ENCODE assay signal across 26 cellular contexts in genomic region chr11:100676901-100677300, GRCh38. TPM values are rescaled to one million over a fixed set of nuclear protein-coding genes. Genes with fewer than 3 reads are reported as not detected.
DNase-seq lines count a peak whose midpoint lies in the region; ATAC-seq and TF ChIP-seq lines count a peak whose summit lies in the region.
"Had no signal": no experiment of that assay in that cellular context is flagged by ENCODE, and none has a peak within 500 bp of the region (broad histone marks: within the 10 kb centered on the region; RNA-seq: fewer than 3 reads in every experiment).

No MANE protein-coding gene starts in this region.

- peak overlapping the region; percentile 62 for H2AK5ac ChIP-seq in H9 (ENCODE audit: insufficient read length, low read length)

- no peaks in the 10 kb centered on the region for H3K79me1 ChIP-seq in H9 (ENCODE audit: insufficient read depth, low read depth, low read length, poor library complexity, severe bottlenecking)

- no peak overlapping the region for H2BK5ac ChIP-seq in H9 (ENCODE audit: insufficient read length, low read length)

- H3K4me3 Mint-ChIP-seq in H9 (no peak overlapping the region), nephron progenitor cell (no peak overlapping the region)

- peak overlapping the region; percentile 42 for H3K18ac ChIP-seq in H9 (ENCODE audit: insufficient read length, low read depth, low read length)

- no peak overlapping the region for H4K8ac ChIP-seq in H9 (replicated peaks; ENCODE audit: insufficient read length, low read depth, low read length)

- no peak overlapping the region for H2BK120ac ChIP-seq in H9 (ENCODE audit: low read depth, low read length, poor library complexity, severe bottlenecking)

- peaks cover 29 to 31% of the 10 kb centered on the region in 2 experiments for H3K4me1 Mint-ChIP-seq in H9
- H3K4me1 Mint-ChIP-seq in nephron progenitor cell: peaks cover 10% of the 10 kb centered on the region

- no peaks in the 10 kb centered on the region for H3K23me2 ChIP-seq in H9 (ENCODE audit: insufficient read length, low read depth, low read length, poor library complexity, severe bottlenecking)

- H3K27ac ChIP-seq in H9 (ENCODE audit: insufficient read length, low read depth, low read length): peak overlapping the region; percentile 91
- H3K27ac ChIP-seq: dorsolateral prefrontal cortex, testis, vagina, VCaP had no signal

- H3K36me3 Mint-ChIP-seq in H9 (ENCODE audit: insufficient read depth in 1 of 3, low read depth in 3 of 3) (no peaks in the 10 kb centered on the region; a peak in 1 of 7 replicates), nephron progenitor cell (ENCODE audit: low read depth) (no peaks in the 10 kb centered on the region)

- H3K23ac ChIP-seq in H9 (ENCODE audit: insufficient read length, low read depth, low read length): no peak overlapping the region

- no peak overlapping the region for H3T11ph ChIP-seq in H9 (ENCODE audit: low read length)

- no peaks in the 10 kb centered on the region for H4K20me1 ChIP-seq in H9 (ENCODE audit: control insufficient read depth, insufficient read depth, insufficient read length)

- no peak overlapping the region for H4K91ac ChIP-seq in H9 (ENCODE audit: insufficient read length, low read depth, low read length)

- no CpG with 5 or more reads among the region's 4 CpGs for WGBS in H9 (ENCODE audit: extremely low coverage, insufficient read length, low lambda C conversion rate)

- H3K79me2 ChIP-seq in H9 (ENCODE audit: insufficient read depth, low read length): no peaks in the 10 kb centered on the region; the same call in 1 of the 2 replicates

- peak overlapping the region; percentile 52 for H2AFZ ChIP-seq in H9 (ENCODE audit: low read length)

- no peak overlapping the region for H3K56ac ChIP-seq in H9 (ENCODE audit: insufficient read length, low read depth, low read length)

- H3K9me3 Mint-ChIP-seq in H9 (no peaks in the 10 kb centered on the region), nephron progenitor cell (no peaks in the 10 kb centered on the region)

- peak overlapping the region; percentile 14 for H3K4me2 ChIP-seq in H9 (ENCODE audit: insufficient read depth, insufficient read length, low read length)

- no peak overlapping the region; the same call in 1 of the 2 replicates for H3K4ac ChIP-seq in H9 (ENCODE audit: low read depth, low read length)

- H3K27me3 ChIP-seq in H9 (ENCODE audit: insufficient read depth, low read length): no peaks in the 10 kb centered on the region
- H3K27me3 ChIP-seq: dorsolateral prefrontal cortex, testis, vagina had no signal

- DNase-seq in H9 (peak; percentile 86), NCI-H69 (lab: John Stamatoyannopoulos, UW) (peak; percentile 8), epithelial cell of esophagus (ENCODE audit: low read depth) (peak; percentile 50), kidney tubule cell (ENCODE audit: low spot score) (peak; percentile 50), nephron progenitor cell (no peak), retina (no peak)
- DNase-seq: activated CD4-positive, alpha-beta T cell treated with anti-CD3 and anti-CD28 coated beads for 48 hours; activated CD8-positive, alpha-beta memory T cell treated with anti-CD3 and anti-CD28 coated beads for 24 hours; activated effector memory CD4-positive, alpha-beta T cell treated with anti-CD3 and anti-CD28 coated beads, Interleukin-2, amount 50 U/mL, for 16 hours; C1 segment of cervical spinal cord; Calu3; cerebellar nuclear complex; dorsolateral prefrontal cortex; Kasumi-1; NCI-H1048; NCI-H187; NCI-H2171 treated with DMSO at 0.1 percent for 48 hours; NCI-H526; Right ventricle myocardium superior; stimulated activated naive CD8-positive, alpha-beta T cell treated with anti-CD3 and anti-CD28 coated beads, Interleukin-15, Interleukin-2, amounts not matched to agents 100 U/mL and 50 U/mL, for 24 hours; testis had no signal

- no peak overlapping the region for H2BK12ac ChIP-seq in H9 (ENCODE audit: insufficient read length, low read depth, low read length)

- no peak overlapping the region for H3K4me3 ChIP-seq in epithelial cell of esophagus (ENCODE audit: low read length)
- H3K4me3 ChIP-seq: dorsolateral prefrontal cortex, testis, vagina had no signal

- H3K9me3 ChIP-seq in H9 (ENCODE audit: control insufficient read depth, low read depth, low read length): no peaks in the 10 kb centered on the region
- H3K9me3 ChIP-seq: testis, vagina had no signal

- peaks cover 3% of the 10 kb centered on the region for H3K4me1 ChIP-seq in H9 (ENCODE audit: insufficient read depth, low read length)
- H3K4me1 ChIP-seq: testis had no signal

- no peak overlapping the region for H3K14ac ChIP-seq in H9 (ENCODE audit: insufficient read depth, low read length)

- H3K27ac Mint-ChIP-seq in H9 (peak overlapping the region; percentile 15 to 97 (median 92)), nephron progenitor cell (no peak overlapping the region)

- no peak overlapping the region for H2BK20ac ChIP-seq in H9 (ENCODE audit: low read depth, low read length, poor library complexity, severe bottlenecking)

- no peak overlapping the region for H4K5ac ChIP-seq in H9 (ENCODE audit: insufficient read length, low read depth, low read length)

- TF ChIP-seq CTCF in H9 (conservative IDR thresholded peaks at IDR 0.05) (no peak), epithelial cell of esophagus (IDR thresholded peaks at IDR 0.05; ENCODE audit: insufficient read depth, low read depth, low read length, missing control alignments) (no peak), nephron progenitor cell (IDR thresholded peaks at IDR 0.05) (no peak)

- no peak for ATAC-seq in HG02938 (IDR thresholded peaks at IDR 0.05; ENCODE audit: unreplicated experiment)
- ATAC-seq in HG02678 (IDR thresholded peaks at IDR 0.05; ENCODE audit: unreplicated experiment): no peak
- ATAC-seq: left lobe of liver; stimulated activated naive CD8-positive, alpha-beta T cell treated with anti-CD3 and anti-CD28 coated beads, Interleukin-15, Interleukin-2, amounts not matched to agents 100 U/mL and 50 U/mL, for 24 hours had no signal

- H3K9ac ChIP-seq in H9 (ENCODE audit: extremely low read depth, insufficient read length, low read length): no peak overlapping the region

- H2BK15ac ChIP-seq in H9 (ENCODE audit: low read depth, low read length): no peak overlapping the region

- no peaks in the 10 kb centered on the region for H3K27me3 Mint-ChIP-seq in H9 (ENCODE audit: low read depth)
- H3K27me3 Mint-ChIP-seq in nephron progenitor cell (ENCODE audit: low read depth, poor library complexity): no peaks in the 10 kb centered on the region

RNA-seq across cellular contexts. Expression of gene ARHGAP42, which starts 10.2 kb away (rescaled TPM):
- total RNA-seq in H9 (2021): 35.5 and 39.1 TPM in 2 replicates

Comparison
In these comparisons a context has a peak if more than half of its experiments do, and no peak if none do; other contexts are left out.
1. DNase-seq: peak in H9 (single experiment), NCI-H69 (single experiment), epithelial cell of esophagus (single experiment) and kidney tubule cell (single experiment); none in nephron progenitor cell (single experiment) and retina (single experiment).